ENCODE assay signal across 8 cellular contexts in the genomic region with DNA sequence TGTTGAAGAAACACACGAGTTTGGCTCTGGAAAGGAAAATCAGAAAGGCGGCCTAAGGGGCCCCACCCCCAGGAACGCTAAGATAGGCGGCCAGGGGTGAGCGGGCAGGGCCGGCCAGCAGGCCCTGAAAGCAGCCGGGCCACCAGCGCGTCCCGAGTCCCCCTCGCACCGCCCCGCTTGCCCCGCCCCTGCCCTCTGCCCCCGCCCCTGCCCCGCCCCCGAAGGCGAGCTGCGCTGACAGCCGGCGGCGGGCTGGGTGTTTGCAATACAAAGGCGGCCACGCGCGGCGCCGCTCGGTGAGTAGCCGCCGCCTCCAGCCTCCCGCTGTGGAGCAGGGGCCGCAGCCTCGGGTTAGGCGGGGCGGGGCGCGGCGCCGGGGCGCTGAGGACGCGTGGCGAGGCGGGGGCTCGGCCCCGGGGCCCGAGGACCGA. TPM values are rescaled to one million over a fixed set of nuclear protein-coding genes. Genes with fewer than 3 reads are reported as not detected.
A peak's percentile ranks its signal among the peaks of the same experiment; 100 is the strongest.
DNase-seq lines count a peak whose midpoint lies in the region; ATAC-seq and TF ChIP-seq lines count a peak whose summit lies in the region.

A gene with protein sequence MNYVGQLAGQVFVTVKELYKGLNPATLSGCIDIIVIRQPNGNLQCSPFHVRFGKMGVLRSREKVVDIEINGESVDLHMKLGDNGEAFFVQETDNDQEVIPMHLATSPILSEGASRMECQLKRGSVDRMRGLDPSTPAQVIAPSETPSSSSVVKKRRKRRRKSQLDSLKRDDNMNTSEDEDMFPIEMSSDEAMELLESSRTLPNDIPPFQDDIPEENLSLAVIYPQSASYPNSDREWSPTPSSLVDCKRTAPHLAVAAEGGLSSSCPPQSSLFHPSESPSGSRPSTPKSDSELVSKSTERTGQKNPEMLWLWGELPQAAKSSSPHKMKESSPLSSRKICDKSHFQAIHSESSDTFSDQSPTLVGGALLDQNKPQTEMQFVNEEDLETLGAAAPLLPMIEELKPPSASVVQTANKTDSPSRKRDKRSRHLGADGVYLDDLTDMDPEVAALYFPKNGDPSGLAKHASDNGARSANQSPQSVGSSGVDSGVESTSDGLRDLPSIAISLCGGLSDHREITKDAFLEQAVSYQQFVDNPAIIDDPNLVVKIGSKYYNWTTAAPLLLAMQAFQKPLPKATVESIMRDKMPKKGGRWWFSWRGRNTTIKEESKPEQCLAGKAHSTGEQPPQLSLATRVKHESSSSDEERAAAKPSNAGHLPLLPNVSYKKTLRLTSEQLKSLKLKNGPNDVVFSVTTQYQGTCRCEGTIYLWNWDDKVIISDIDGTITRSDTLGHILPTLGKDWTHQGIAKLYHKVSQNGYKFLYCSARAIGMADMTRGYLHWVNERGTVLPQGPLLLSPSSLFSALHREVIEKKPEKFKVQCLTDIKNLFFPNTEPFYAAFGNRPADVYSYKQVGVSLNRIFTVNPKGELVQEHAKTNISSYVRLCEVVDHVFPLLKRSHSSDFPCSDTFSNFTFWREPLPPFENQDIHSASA (plus strand): TSS at position 257 of the 431 bp plus-strand sequence. CDS start 18,910 bp downstream, outside the sequence.

- ATAC-seq in Right ventricle myocardium inferior, result peak; percentile 87

- H3K9me3 ChIP-seq in HEK293 (ENCODE audit: control insufficient read depth, insufficient read depth, low read depth, low read length) (no peaks in the 10 kb centered on the region), parathyroid adenoma (ENCODE audit: control insufficient read depth, low read length) (no peaks in the 10 kb centered on the region), thyroid gland (no peaks in the 10 kb centered on the region)

- CTCF ChIA-PET in HEK293 (lab: Yijun Ruan, JAX), result interaction anchor here (0.5 to 2.2 kb wide), 12 partner anchors 8 to 1450 kb away, joined by 3 to 16 read pairs (median 4); no protein-coding TSS in a partner anchor

- H2AFZ ChIP-seq in parathyroid adenoma, result peak within 1 kb of the TSS; percentile 91

- H3K79me2 ChIP-seq in parathyroid adenoma, result peaks cover 47% of the 10 kb centered on the region

- TF ChIP-seq POLR2A in thyroid gland (IDR thresholded peaks at IDR 0.05), result peak; percentile 80 to 93

- WGBS in thyroid gland, 2 donors, result 0% methylated on average over 2 to 5 of the region's 49 CpGs

- H3K9ac ChIP-seq in parathyroid adenoma, result peak within 1 kb of the TSS; percentile 70

- TF ChIP-seq CTCF in HEK293 (tag by site-specific recombination; IDR thresholded peaks at IDR 0.05), result no peak
- TF ChIP-seq CTCF in parathyroid adenoma (IDR thresholded peaks at IDR 0.05), result no peak
- peak in 1 of 6 experiments; percentile 23 for TF ChIP-seq CTCF in thyroid gland (IDR thresholded peaks at IDR 0.05)

- H3K4me2 ChIP-seq in parathyroid adenoma (ENCODE audit: low read length), result peak within 1 kb of the TSS; percentile 93

- peak; percentile 86 for DNase-seq in NAMALWA (ENCODE audit: low spot score)
- peak; percentile 88 for DNase-seq in SW480 (ENCODE audit: low spot score)
- DNase-seq in activated naive CD8-positive, alpha-beta T cell treated with anti-CD3 and anti-CD28 coated beads, Interleukin-2, amount 50 U/mL, for 16 hours (ENCODE audit: low read depth, low spot score), result peak; percentile 76
- DNase-seq in Right ventricle myocardium inferior (ENCODE audit: missing footprints), result peak; percentile 96
- peak; percentile 88 to 91 for DNase-seq in thyroid gland

- POLR2A ChIA-PET in HEK293 (lab: Yijun Ruan, JAX), result interaction anchor here (1.1 kb wide), 1 partner anchor 8 kb away, joined by 5 read pairs; no protein-coding TSS in a partner anchor

- no peaks in the 10 kb centered on the region for H3K36me3 ChIP-seq in HEK293 (ENCODE audit: control insufficient read depth in 2 of 2, insufficient read depth in 1 of 2, low read length in 2 of 2)
- no peaks in the 10 kb centered on the region for H3K36me3 ChIP-seq in parathyroid adenoma (ENCODE audit: control insufficient read depth, insufficient read depth, low read length)
- H3K36me3 ChIP-seq in thyroid gland, result no peaks in the 10 kb centered on the region

- intact Hi-C loops in Right ventricle myocardium inferior (cut with DNase I) (loop anchor here (2.0 kb wide), 1 partner anchor 30 kb away; no protein-coding TSS in a partner anchor), thyroid gland (cut with DNase I) (no loop called here)

- H3K4me1 ChIP-seq in HEK293 (ENCODE audit: control insufficient read depth, insufficient read depth, low read length) (peaks cover 14% of the 10 kb centered on the region; the same call in 1 of the 2 replicates), parathyroid adenoma (peaks cover 16% of the 10 kb centered on the region), thyroid gland (peaks cover 37 to 64% of the 10 kb centered on the region in 2 donors)

- H3K27me3 ChIP-seq in parathyroid adenoma (ENCODE audit: control insufficient read depth, insufficient read depth, low read length) (no peaks in the 10 kb centered on the region), thyroid gland (no peaks in the 10 kb centered on the region)

- H3K4me3 ChIP-seq in GM08714 (ENCODE audit: low read length), result peak within 1 kb of the TSS; percentile 54
- H3K4me3 ChIP-seq in HEK293 (ENCODE audit: low read depth, low read length), result peak within 1 kb of the TSS; percentile 60
- H3K4me3 ChIP-seq in parathyroid adenoma (ENCODE audit: low read depth, low read length), result peak within 1 kb of the TSS; percentile 62
- H3K4me3 ChIP-seq in thyroid gland (replicated peaks in 1 of 3), result peak within 1 kb of the TSS; percentile 43 to 89 (median 79)

- H3K27ac ChIP-seq in HEK293 (ENCODE audit: extremely low read depth, low read depth, low read length) (peak within 1 kb of the TSS; percentile 87), parathyroid adenoma (peak within 1 kb of the TSS; percentile 87), thyroid gland (peak within 1 kb of the TSS; percentile 68 to 83 (median 79))

TF ChIP-seq in HEK293, 187 proteins besides CTCF, POLR2A, EP300 and RAD21:
- TF ChIP-seq KLF1 (tag by site-specific recombination; IDR thresholded peaks at IDR 0.05) (peak; percentile 39; the same call in 1 of the 2 replicates), TCF7L2 (IDR thresholded peaks at IDR 0.05; ENCODE audit: borderline replicate concordance, low read depth, low read length) (peak; percentile 94), ZNF561 (tag by site-specific recombination; IDR thresholded peaks at IDR 0.05; ENCODE audit: borderline replicate concordance) (0 out of 2 replicates have a peak, but pooled peaks have one; percentile 19), GLIS2 (tag by site-specific recombination; IDR thresholded peaks at IDR 0.05) (no peak; the same call in 1 of the 2 replicates), ZNF777 (tag by site-specific recombination; IDR thresholded peaks at IDR 0.05; ENCODE audit: borderline replicate concordance) (no peak), KLF10 (tag by site-specific recombination; IDR thresholded peaks at IDR 0.05) (peak; percentile 92), ZFHX2 (tag by site-specific recombination; conservative IDR thresholded peaks at IDR 0.05) (peak; percentile 71), ZNF664 (tag by site-specific recombination; IDR thresholded peaks at IDR 0.05) (no peak), ZNF248 (tag by site-specific recombination; IDR thresholded peaks at IDR 0.05) (no peak), EGR2 (tag by site-specific recombination; IDR thresholded peaks at IDR 0.05; ENCODE audit: low read depth) (peak; percentile 28; the same call in 1 of the 2 replicates), KLF9 (tag by site-specific recombination; IDR thresholded peaks at IDR 0.05; ENCODE audit: low read depth) (0 out of 2 replicates have a peak, but pooled peaks have one; percentile 21), OSR2 (tag by site-specific recombination; IDR thresholded peaks at IDR 0.05) (peak; percentile 54; the same call in 1 of the 2 replicates), SP3 (tag by site-specific recombination; IDR thresholded peaks at IDR 0.05) (peak; percentile 36; the same call in 1 of the 2 replicates), ZNF121 (tag by site-specific recombination; IDR thresholded peaks at IDR 0.05) (no peak), ZSCAN30 (tag by site-specific recombination; IDR thresholded peaks at IDR 0.05) (peak; percentile 65; the same call in 1 of the 2 replicates)
- TF ChIP-seq, protein P1, sequence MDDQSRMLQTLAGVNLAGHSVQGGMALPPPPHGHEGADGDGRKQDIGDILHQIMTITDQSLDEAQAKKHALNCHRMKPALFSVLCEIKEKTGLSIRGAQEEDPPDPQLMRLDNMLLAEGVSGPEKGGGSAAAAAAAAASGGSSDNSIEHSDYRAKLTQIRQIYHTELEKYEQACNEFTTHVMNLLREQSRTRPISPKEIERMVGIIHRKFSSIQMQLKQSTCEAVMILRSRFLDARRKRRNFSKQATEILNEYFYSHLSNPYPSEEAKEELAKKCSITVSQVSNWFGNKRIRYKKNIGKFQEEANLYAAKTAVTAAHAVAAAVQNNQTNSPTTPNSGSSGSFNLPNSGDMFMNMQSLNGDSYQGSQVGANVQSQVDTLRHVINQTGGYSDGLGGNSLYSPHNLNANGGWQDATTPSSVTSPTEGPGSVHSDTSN (CRISPR knock-in tag; IDR thresholded peaks at IDR 0.05), result peak; percentile 60; the same call in 1 of the 2 replicates

RNA-seq across cellular contexts. Expression of the gene that starts here (rescaled TPM):
- total RNA-seq in Right ventricle myocardium inferior (64.6 TPM), thyroid gland (10 to 100 TPM; 28.7 to 47.0 (median 39.6) TPM)

Comparison
In these comparisons a context has a peak if more than half of its experiments do, and no peak if none do; other contexts are left out.
1. Peak in every context shown above with its lines: DNase-seq, ATAC-seq, H3K4me3 ChIP-seq and H3K27ac ChIP-seq.